Comparison of ENCODE assay signal across 17 cellular contexts in the genomic region with DNA sequence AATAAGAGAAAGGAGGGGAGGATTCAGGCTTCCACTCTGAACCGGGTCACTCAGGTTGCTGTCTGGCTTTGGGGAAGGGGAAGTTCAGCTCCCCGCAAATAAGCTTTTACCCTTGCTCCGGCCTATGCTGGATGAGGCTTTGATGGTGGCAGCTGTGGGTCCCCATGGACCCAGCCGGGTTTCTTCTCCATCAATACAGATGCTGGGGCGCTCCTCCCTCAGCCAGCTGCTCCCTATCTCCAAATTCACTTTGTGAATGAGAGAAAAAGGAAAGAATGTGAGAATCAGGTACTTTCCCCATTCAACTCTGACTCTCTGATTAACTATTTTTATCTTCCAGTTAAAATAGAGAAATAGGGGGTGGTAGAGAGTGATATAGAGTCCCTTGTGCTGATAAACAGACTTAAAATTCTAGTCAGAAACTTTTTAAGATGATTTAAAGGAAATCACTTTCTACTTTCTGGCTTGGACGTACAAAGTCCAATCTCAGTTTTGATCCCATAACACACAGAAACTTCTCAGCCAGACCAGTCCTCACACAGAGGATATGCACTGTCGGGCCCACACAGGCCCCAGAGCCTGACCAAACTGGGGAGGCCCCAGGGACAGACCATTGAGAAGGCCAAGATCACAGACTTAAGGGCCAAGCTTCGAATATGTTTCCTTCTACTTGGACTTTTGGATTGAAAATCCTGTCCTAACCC. TPM values are rescaled to one million over a fixed set of nuclear protein-coding genes. Genes with fewer than 3 reads are reported as not detected.
A peak's percentile ranks its signal among the peaks of the same experiment; 100 is the strongest.
DNase-seq lines count a peak whose midpoint lies in the region; ATAC-seq and TF ChIP-seq lines count a peak whose summit lies in the region.
"Had no signal": no experiment of that assay in that cellular context is flagged by ENCODE, and none has a peak within 500 bp of the region (broad histone marks: within the 10 kb centered on the region; RNA-seq: fewer than 3 reads in every experiment).

No MANE protein-coding gene starts in this region.

- no peaks in the 10 kb centered on the region for H3K36me3 ChIP-seq in HAP-1 (replicated peaks)
- H3K36me3 ChIP-seq: left ventricle myocardium inferior, upper lobe of right lung had no signal

- no peaks in the 10 kb centered on the region for H3K27me3 Mint-ChIP-seq in activated T-cell treated with anti-CD3 and anti-CD28 coated beads, Interleukin-2, amount 50 U/mL, for 4 hours (ENCODE audit: low read depth)
- H3K27me3 Mint-ChIP-seq in T-cell, result no peaks in the 10 kb centered on the region

- H3K4me1 ChIP-seq in HAP-1, result no peaks in the 10 kb centered on the region
- H3K4me1 ChIP-seq: upper lobe of right lung had no signal

- peaks cover 45% of the 10 kb centered on the region for H3K4me1 Mint-ChIP-seq in activated T-cell treated with anti-CD3 and anti-CD28 coated beads, Interleukin-2, amount 50 U/mL, for 4 hours (ENCODE audit: low read depth)
- H3K4me1 Mint-ChIP-seq in T-cell, result peaks cover 12 to 33% (median 23%) of the 10 kb centered on the region in 3 donors
- peaks cover 34% of the 10 kb centered on the region for H3K4me1 Mint-ChIP-seq in stimulated activated effector memory CD8-positive, alpha-beta T cell treated with anti-CD3 and anti-CD28 coated beads, Interleukin-12 subunit alpha, Interleukin-12 subunit beta, amount 100 ng/mL, for 72 hours

- no peak overlapping the region for H3K27ac ChIP-seq in RWPE1
- H3K27ac ChIP-seq: left ventricle myocardium inferior, upper lobe of right lung had no signal

- H3K9me3 Mint-ChIP-seq in activated T-cell treated with anti-CD3 and anti-CD28 coated beads, Interleukin-2, amount 50 U/mL, for 4 hours, result no peaks in the 10 kb centered on the region
- no peaks in the 10 kb centered on the region for H3K9me3 Mint-ChIP-seq in T-cell
- no peaks in the 10 kb centered on the region for H3K9me3 Mint-ChIP-seq in stimulated activated effector memory CD8-positive, alpha-beta T cell treated with anti-CD3 and anti-CD28 coated beads, Interleukin-12 subunit alpha, Interleukin-12 subunit beta, amount 100 ng/mL, for 72 hours

- no peaks in the 10 kb centered on the region for H3K27me3 ChIP-seq in HAP-1 (ENCODE audit: low read depth)
- H3K27me3 ChIP-seq: upper lobe of right lung had no signal

- in situ Hi-C loops in HAP-1 (cut with MboI; ENCODE audit: low sequenced_read_pairs), result loop anchor here (25.0 kb wide), 1 partner anchor 817 kb away; no protein-coding TSS in a partner anchor

- peak overlapping the region; percentile 64 to 82 for H3K27ac Mint-ChIP-seq in T-cell
- peak overlapping the region; percentile 76 for H3K27ac Mint-ChIP-seq in stimulated activated effector memory CD8-positive, alpha-beta T cell treated with anti-CD3 and anti-CD28 coated beads, Interleukin-12 subunit alpha, Interleukin-12 subunit beta, amount 100 ng/mL, for 72 hours
- H3K27ac Mint-ChIP-seq: activated CD8-positive, alpha-beta memory T cell treated with anti-CD3 and anti-CD28 coated beads, Interleukin-2, amount 10 ng/mL, durations not matched to agents 7 days and 5 days had no signal

- POLR2A ChIA-PET in T-cell (lab: Charles Lee) (interaction anchor here (0.5 to 0.7 kb wide), 2 partner anchors 51 to 625 kb away, joined by 3 to 5 read pairs; no protein-coding TSS in a partner anchor), RWPE1 (lab: Yijun Ruan, JAX; ENCODE audit: low non-redundant PET) (interaction anchor here (0.7 kb wide), 1 partner anchor 24 kb away, joined by 7 read pairs; no protein-coding TSS in a partner anchor)

- ATAC-seq in activated T-cell treated with anti-CD3 and anti-CD28 coated beads, Interleukin-2, amount 50 U/mL, for 4 hours, result no peak
- no peak for ATAC-seq in T-cell (replicated peaks in 1 of 4)
- no peak for ATAC-seq in stimulated activated effector memory CD8-positive, alpha-beta T cell treated with anti-CD3 and anti-CD28 coated beads, Interleukin-12 subunit alpha, Interleukin-12 subunit beta, amount 100 ng/mL, for 72 hours
- ATAC-seq: activated CD8-positive, alpha-beta memory T cell treated with anti-CD3 and anti-CD28 coated beads, Interleukin-2, amount 10 ng/mL, durations not matched to agents 7 days and 5 days; HepG2; upper lobe of right lung had no signal

- DNase-seq in activated T-cell treated with anti-CD3 and anti-CD28 coated beads, Interleukin-2, amount 50 U/mL, for 4 hours, result no peak
- no peak for DNase-seq in activated T-cell treated with anti-CD3 and anti-CD28 coated beads, Interleukin-2, amount 50 U/mL, for 1 hour
- DNase-seq in GM20000 (ENCODE audit: low spot score) (peak; percentile 55), T-cell (no peak), RWPE1 (ENCODE audit: low spot score) (no peak), retina (no peak), HAP-1 (ENCODE audit: low spot score in 2 of 2) (no peak)
- DNase-seq in stimulated activated effector memory CD8-positive, alpha-beta T cell treated with anti-CD3 and anti-CD28 coated beads, Interleukin-12 subunit alpha, Interleukin-12 subunit beta, amount 100 ng/mL, for 72 hours (ENCODE audit: low spot score in 2 of 2), result no peak
- DNase-seq: activated CD8-positive, alpha-beta memory T cell treated with anti-CD3 and anti-CD28 coated beads, Interleukin-2, amount 10 ng/mL, durations not matched to agents 7 days and 5 days; cortex of kidney; DMS 273 treated with DMSO at 0.1 percent for 48 hours; left ventricle myocardium inferior; NCI-H1105; NCI-H446 treated with DMSO at 0.1 percent for 48 hours; stimulated activated CD4-positive, alpha-beta T cell treated with anti-CD3 and anti-CD28 coated beads, Interleukin-1b, Interleukin-23, amount 100 ng/mL, for 48 hours; upper lobe of right lung had no signal

- CTCF ChIA-PET in T-cell (lab: Charles Lee), result interaction anchor here in 1 of 2 donors (0.7 kb wide), 1 partner anchor 22 kb away, joined by 3 read pairs; no protein-coding TSS in a partner anchor
- CTCF ChIA-PET in RWPE1 (lab: Yijun Ruan, JAX), result no interaction called here

- H3K9me3 ChIP-seq in HAP-1, result no peaks in the 10 kb centered on the region
- H3K9me3 ChIP-seq: left ventricle myocardium inferior, upper lobe of right lung had no signal

- H3K4me3 Mint-ChIP-seq in activated T-cell treated with anti-CD3 and anti-CD28 coated beads, Interleukin-2, amount 50 U/mL, for 4 hours, result peak overlapping the region; percentile 73
- peak overlapping the region in 1 of 3 donors; percentile 11 for H3K4me3 Mint-ChIP-seq in T-cell
- no peak overlapping the region for H3K4me3 Mint-ChIP-seq in stimulated activated effector memory CD8-positive, alpha-beta T cell treated with anti-CD3 and anti-CD28 coated beads, Interleukin-12 subunit alpha, Interleukin-12 subunit beta, amount 100 ng/mL, for 72 hours
- H3K4me3 Mint-ChIP-seq: activated CD8-positive, alpha-beta memory T cell treated with anti-CD3 and anti-CD28 coated beads, Interleukin-2, amount 10 ng/mL, durations not matched to agents 7 days and 5 days had no signal

- H3K4me3 ChIP-seq in HAP-1, result no peak overlapping the region
- H3K4me3 ChIP-seq: left ventricle myocardium inferior, upper lobe of right lung had no signal

- TF ChIP-seq CTCF in GM20000 (IDR thresholded peaks at IDR 0.05; ENCODE audit: extremely low read depth, missing control alignments) (no peak), RWPE1 (conservative IDR thresholded peaks at IDR 0.05; ENCODE audit: low read depth) (no peak)

- H3K36me3 Mint-ChIP-seq in activated T-cell treated with anti-CD3 and anti-CD28 coated beads, Interleukin-2, amount 50 U/mL, for 4 hours (ENCODE audit: insufficient read depth), result no peaks in the 10 kb centered on the region
- H3K36me3 Mint-ChIP-seq in T-cell, result no peaks in the 10 kb centered on the region
- H3K36me3 Mint-ChIP-seq in stimulated activated effector memory CD8-positive, alpha-beta T cell treated with anti-CD3 and anti-CD28 coated beads, Interleukin-12 subunit alpha, Interleukin-12 subunit beta, amount 100 ng/mL, for 72 hours, result peaks cover 6% of the 10 kb centered on the region
- H3K36me3 Mint-ChIP-seq: activated CD8-positive, alpha-beta memory T cell treated with anti-CD3 and anti-CD28 coated beads, Interleukin-2, amount 10 ng/mL, durations not matched to agents 7 days and 5 days had no signal

RNA-seq across cellular contexts. Expression of gene C5orf15, which starts 39.6 kb away (rescaled TPM):
- 10 to 100 TPM; 26.0 to 31.2 (median 28.6) TPM for total RNA-seq in activated T-cell treated with anti-CD3 and anti-CD28 coated beads, Interleukin-2, amount 50 U/mL, for 4 hours
- total RNA-seq in T-cell, result 10 to 100 TPM; 12.6 to 14.7 (median 14.5) TPM
